ENCODE assay signal across 2 cellular contexts in the genomic region with DNA sequence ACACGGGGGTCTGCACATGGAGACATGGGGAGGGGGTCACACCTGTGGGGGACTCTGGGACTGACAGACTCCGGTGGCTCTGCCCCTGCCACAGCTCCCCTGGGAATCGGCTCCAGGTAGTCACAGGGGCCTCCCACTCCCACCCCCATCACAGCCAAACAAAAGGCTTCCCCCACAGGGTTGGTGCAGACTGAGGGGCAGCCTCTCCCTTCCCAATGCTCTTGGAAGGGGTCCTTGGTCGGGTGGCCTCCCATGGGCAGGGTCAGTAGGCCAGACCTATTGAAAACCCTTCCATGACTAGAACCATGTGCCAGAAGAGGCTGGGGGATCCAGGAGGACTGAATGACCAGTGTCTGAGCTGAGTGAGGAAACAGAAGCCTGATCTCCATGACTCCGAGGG.
TF ChIP-seq lines count a peak whose summit lies in the region.

No MANE protein-coding gene starts in this region.

TF ChIP-seq in liver, 16 proteins besides CTCF, POLR2A, EP300 and RAD21:
- TF ChIP-seq, protein P1, sequence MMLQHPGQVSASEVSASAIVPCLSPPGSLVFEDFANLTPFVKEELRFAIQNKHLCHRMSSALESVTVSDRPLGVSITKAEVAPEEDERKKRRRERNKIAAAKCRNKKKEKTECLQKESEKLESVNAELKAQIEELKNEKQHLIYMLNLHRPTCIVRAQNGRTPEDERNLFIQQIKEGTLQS (IDR thresholded peaks at IDR 0.05): no peak
- TF ChIP-seq, protein P2, sequence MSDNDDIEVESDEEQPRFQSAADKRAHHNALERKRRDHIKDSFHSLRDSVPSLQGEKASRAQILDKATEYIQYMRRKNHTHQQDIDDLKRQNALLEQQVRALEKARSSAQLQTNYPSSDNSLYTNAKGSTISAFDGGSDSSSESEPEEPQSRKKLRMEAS (IDR thresholded peaks at IDR 0.05): no peak
- TF ChIP-seq JUND (IDR thresholded peaks at IDR 0.05) (no peak), TAF1 (conservative IDR thresholded peaks at IDR 0.05) (no peak), HNF4G (IDR thresholded peaks at IDR 0.05) (no peak), EGR1 (IDR thresholded peaks at IDR 0.05; ENCODE audit: low read depth in 2 of 2) (no peak), FOXA2 (IDR thresholded peaks at IDR 0.05) (no peak), NR2F2 (IDR thresholded peaks at IDR 0.05) (no peak), RXRA (IDR thresholded peaks at IDR 0.05) (no peak), SP1 (IDR thresholded peaks at IDR 0.05) (no peak), GABPA (IDR thresholded peaks at IDR 0.05 in 1 of 2, conservative IDR thresholded peaks at IDR 0.05 in 1 of 2) (no peak), YY1 (IDR thresholded peaks at IDR 0.05) (no peak), HNF4A (conservative IDR thresholded peaks at IDR 0.05) (no peak), FOXA1 (IDR thresholded peaks at IDR 0.05) (no peak)
- TF ChIP-seq, protein P3, sequence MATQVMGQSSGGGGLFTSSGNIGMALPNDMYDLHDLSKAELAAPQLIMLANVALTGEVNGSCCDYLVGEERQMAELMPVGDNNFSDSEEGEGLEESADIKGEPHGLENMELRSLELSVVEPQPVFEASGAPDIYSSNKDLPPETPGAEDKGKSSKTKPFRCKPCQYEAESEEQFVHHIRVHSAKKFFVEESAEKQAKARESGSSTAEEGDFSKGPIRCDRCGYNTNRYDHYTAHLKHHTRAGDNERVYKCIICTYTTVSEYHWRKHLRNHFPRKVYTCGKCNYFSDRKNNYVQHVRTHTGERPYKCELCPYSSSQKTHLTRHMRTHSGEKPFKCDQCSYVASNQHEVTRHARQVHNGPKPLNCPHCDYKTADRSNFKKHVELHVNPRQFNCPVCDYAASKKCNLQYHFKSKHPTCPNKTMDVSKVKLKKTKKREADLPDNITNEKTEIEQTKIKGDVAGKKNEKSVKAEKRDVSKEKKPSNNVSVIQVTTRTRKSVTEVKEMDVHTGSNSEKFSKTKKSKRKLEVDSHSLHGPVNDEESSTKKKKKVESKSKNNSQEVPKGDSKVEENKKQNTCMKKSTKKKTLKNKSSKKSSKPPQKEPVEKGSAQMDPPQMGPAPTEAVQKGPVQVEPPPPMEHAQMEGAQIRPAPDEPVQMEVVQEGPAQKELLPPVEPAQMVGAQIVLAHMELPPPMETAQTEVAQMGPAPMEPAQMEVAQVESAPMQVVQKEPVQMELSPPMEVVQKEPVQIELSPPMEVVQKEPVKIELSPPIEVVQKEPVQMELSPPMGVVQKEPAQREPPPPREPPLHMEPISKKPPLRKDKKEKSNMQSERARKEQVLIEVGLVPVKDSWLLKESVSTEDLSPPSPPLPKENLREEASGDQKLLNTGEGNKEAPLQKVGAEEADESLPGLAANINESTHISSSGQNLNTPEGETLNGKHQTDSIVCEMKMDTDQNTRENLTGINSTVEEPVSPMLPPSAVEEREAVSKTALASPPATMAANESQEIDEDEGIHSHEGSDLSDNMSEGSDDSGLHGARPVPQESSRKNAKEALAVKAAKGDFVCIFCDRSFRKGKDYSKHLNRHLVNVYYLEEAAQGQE (IDR thresholded peaks at IDR 0.05): no peak
- TF ChIP-seq, protein P4, sequence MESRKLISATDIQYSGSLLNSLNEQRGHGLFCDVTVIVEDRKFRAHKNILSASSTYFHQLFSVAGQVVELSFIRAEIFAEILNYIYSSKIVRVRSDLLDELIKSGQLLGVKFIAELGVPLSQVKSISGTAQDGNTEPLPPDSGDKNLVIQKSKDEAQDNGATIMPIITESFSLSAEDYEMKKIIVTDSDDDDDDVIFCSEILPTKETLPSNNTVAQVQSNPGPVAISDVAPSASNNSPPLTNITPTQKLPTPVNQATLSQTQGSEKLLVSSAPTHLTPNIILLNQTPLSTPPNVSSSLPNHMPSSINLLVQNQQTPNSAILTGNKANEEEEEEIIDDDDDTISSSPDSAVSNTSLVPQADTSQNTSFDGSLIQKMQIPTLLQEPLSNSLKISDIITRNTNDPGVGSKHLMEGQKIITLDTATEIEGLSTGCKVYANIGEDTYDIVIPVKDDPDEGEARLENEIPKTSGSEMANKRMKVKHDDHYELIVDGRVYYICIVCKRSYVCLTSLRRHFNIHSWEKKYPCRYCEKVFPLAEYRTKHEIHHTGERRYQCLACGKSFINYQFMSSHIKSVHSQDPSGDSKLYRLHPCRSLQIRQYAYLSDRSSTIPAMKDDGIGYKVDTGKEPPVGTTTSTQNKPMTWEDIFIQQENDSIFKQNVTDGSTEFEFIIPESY (IDR thresholded peaks at IDR 0.05): no peak

TF ChIP-seq in HepG2, 621 proteins besides CTCF, POLR2A, EP300 and RAD21:
- TF ChIP-seq EHMT2 (IDR thresholded peaks at IDR 0.05; ENCODE audit: borderline replicate concordance, low read depth, low read length) (no peak), ZMAT3 (CRISPR knock-in tag; conservative IDR thresholded peaks at IDR 0.05) (no peak), BRCA1 (CRISPR knock-in tag; IDR thresholded peaks at IDR 0.05) (no peak), TSC22D2 (CRISPR knock-in tag; IDR thresholded peaks at IDR 0.05; ENCODE audit: borderline replicate concordance) (no peak), RBM39 (IDR thresholded peaks at IDR 0.05; ENCODE audit: low read depth, low read length, poor library complexity, severe bottlenecking) (no peak), ZNF782 (CRISPR knock-in tag; IDR thresholded peaks at IDR 0.05; ENCODE audit: borderline replicate concordance) (no peak), HDAC6 (IDR thresholded peaks at IDR 0.05; ENCODE audit: low read depth, low read length) (no peak), MTF2 (CRISPR knock-in tag; IDR thresholded peaks at IDR 0.05; ENCODE audit: borderline replicate concordance) (no peak), ATF1 (CRISPR knock-in tag; IDR thresholded peaks at IDR 0.05) (no peak), ZNF234 (CRISPR knock-in tag; conservative IDR thresholded peaks at IDR 0.05) (no peak), ZFP37 (CRISPR knock-in tag; IDR thresholded peaks at IDR 0.05; ENCODE audit: borderline replicate concordance) (no peak), TMF1 (CRISPR knock-in tag; IDR thresholded peaks at IDR 0.05; ENCODE audit: low read depth) (no peak), YEATS4 (CRISPR knock-in tag; IDR thresholded peaks at IDR 0.05; ENCODE audit: borderline replicate concordance) (no peak), TOPORS (CRISPR knock-in tag; IDR thresholded peaks at IDR 0.05) (no peak), ZSCAN29 (CRISPR knock-in tag; conservative IDR thresholded peaks at IDR 0.05) (no peak), RORA (CRISPR knock-in tag; IDR thresholded peaks at IDR 0.05) (no peak), ZNF343 (CRISPR knock-in tag; IDR thresholded peaks at IDR 0.05) (no peak), KDM5A (IDR thresholded peaks at IDR 0.05; ENCODE audit: borderline replicate concordance, low read length) (no peak), KLF15 (CRISPR knock-in tag; IDR thresholded peaks at IDR 0.05; ENCODE audit: borderline replicate concordance) (no peak)
- TF ChIP-seq, protein P5, sequence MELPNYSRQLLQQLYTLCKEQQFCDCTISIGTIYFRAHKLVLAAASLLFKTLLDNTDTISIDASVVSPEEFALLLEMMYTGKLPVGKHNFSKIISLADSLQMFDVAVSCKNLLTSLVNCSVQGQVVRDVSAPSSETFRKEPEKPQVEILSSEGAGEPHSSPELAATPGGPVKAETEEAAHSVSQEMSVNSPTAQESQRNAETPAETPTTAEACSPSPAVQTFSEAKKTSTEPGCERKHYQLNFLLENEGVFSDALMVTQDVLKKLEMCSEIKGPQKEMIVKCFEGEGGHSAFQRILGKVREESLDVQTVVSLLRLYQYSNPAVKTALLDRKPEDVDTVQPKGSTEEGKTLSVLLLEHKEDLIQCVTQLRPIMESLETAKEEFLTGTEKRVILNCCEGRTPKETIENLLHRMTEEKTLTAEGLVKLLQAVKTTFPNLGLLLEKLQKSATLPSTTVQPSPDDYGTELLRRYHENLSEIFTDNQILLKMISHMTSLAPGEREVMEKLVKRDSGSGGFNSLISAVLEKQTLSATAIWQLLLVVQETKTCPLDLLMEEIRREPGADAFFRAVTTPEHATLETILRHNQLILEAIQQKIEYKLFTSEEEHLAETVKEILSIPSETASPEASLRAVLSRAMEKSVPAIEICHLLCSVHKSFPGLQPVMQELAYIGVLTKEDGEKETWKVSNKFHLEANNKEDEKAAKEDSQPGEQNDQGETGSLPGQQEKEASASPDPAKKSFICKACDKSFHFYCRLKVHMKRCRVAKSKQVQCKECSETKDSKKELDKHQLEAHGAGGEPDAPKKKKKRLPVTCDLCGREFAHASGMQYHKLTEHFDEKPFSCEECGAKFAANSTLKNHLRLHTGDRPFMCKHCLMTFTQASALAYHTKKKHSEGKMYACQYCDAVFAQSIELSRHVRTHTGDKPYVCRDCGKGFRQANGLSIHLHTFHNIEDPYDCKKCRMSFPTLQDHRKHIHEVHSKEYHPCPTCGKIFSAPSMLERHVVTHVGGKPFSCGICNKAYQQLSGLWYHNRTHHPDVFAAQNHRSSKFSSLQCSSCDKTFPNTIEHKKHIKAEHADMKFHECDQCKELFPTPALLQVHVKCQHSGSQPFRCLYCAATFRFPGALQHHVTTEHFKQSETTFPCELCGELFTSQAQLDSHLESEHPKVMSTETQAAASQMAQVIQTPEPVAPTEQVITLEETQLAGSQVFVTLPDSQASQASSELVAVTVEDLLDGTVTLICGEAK (IDR thresholded peaks at IDR 0.05): no peak
- TF ChIP-seq, protein P5 (CRISPR knock-in tag; IDR thresholded peaks at IDR 0.05): no peak
